In the genomic region with DNA sequence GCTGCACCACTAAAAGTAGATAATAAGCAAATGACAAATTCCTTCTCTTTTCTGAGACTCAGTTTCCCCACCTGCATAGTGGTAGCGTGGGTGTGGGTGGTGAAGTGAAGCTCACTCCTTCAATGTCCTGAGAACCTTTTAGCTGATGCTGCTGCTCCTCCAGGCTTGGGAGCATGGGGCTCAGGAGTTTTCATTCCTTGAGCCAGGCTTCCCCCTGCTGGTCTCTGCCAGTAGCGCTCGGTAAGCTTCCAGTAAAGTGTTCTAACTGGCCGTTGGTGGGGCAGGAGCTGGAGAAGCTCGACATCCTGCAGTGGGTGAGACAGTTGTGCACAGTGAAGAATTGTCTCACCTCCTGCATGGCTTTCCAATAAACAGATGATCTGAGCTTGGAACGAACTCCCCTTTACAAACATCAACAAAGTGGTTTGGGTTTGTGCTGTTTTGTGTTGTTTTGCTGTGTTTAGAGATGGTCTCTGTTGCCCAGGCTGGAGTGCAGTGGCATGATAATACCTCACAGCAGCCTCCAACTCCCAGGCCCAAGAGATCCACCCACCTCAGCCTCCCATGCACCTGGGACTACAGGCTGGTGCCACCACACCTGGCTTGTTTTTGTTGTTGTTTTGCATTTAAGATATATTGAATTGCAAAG, we compare ENCODE assay signal across 8 cellular contexts. TPM values are rescaled to one million over a fixed set of nuclear protein-coding genes. Genes with fewer than 3 reads are reported as not detected.
A peak's percentile ranks its signal among the peaks of the same experiment; 100 is the strongest.
DNase-seq lines count a peak whose midpoint lies in the region; ATAC-seq and TF ChIP-seq lines count a peak whose summit lies in the region.

No MANE protein-coding gene starts in this region.

- DNase-seq in BJ (ENCODE audit: low read depth) (no peak), NCI-H345 treated with DMSO at 0.1 percent for 48 hours (lab: John Stamatoyannopoulos, UW; ENCODE audit: unreplicated experiment) (peak; percentile 60), cerebellar cortex (ENCODE audit: low spot score) (peak; percentile 96), left lung (peak; percentile 76 to 79)
- peak; percentile 14 to 59 (median 40) for DNase-seq in stimulated activated CD4-positive, alpha-beta T cell treated with anti-CD3 and anti-CD28 coated beads, TNF-alpha, amount 100 ng/mL, for 1 hour (ENCODE audit: low read depth in 3 of 3, low spot score in 1 of 3)

- intact Hi-C loops in left lung (cut with DNase I), result loop anchor here in 1 of 2 donors (10.0 kb wide), 2 partner anchors 127 to 197 kb away; no protein-coding TSS in a partner anchor

- POLR2A ChIA-PET in BJ (lab: Charles Lee), result interaction anchor here (0.7 to 1.6 kb wide), 4 partner anchors 11 to 1008 kb away, joined by 3 to 4 read pairs (median 4); a partner anchor contains a TSS

- no peaks in the 10 kb centered on the region for H3K9me3 ChIP-seq in left lung

- ATAC-seq in GM19025 (IDR thresholded peaks at IDR 0.05; ENCODE audit: low read depth, unreplicated experiment) (peak; percentile 89), HG03139 (IDR thresholded peaks at IDR 0.05; ENCODE audit: unreplicated experiment) (peak; percentile 96), left lung (peak; percentile 97)
- ATAC-seq in activated CD4-positive, CD25-positive, alpha-beta regulatory T cell treated with anti-CD3 and anti-CD28 coated beads, Interleukin-2, amount 50 U/mL, for 24 hours, result peak; percentile 85 to 93

- H3K27me3 ChIP-seq in BJ (ENCODE audit: control insufficient read depth, insufficient read depth, low read length) (no peaks in the 10 kb centered on the region), left lung (no peaks in the 10 kb centered on the region)

- H3K4me3 ChIP-seq in BJ (ENCODE audit: low read depth, low read length) (no peak overlapping the region), left lung (no peak overlapping the region)

- peaks cover 0 to 3% of the 10 kb centered on the region in 2 donors for H3K4me1 ChIP-seq in left lung

- H3K27ac ChIP-seq in left lung, result no peak overlapping the region

- H3K36me3 ChIP-seq in BJ (ENCODE audit: control insufficient read depth, insufficient read depth, low read length), result no peaks in the 10 kb centered on the region
- no peaks in the 10 kb centered on the region for H3K36me3 ChIP-seq in left lung

- TF ChIP-seq CTCF in BJ (IDR thresholded peaks at IDR 0.05; ENCODE audit: insufficient read depth, low read depth, low read length) (peak; percentile 96), left lung (IDR thresholded peaks at IDR 0.05) (peak; percentile 74 to 87)

- CTCF ChIA-PET in BJ (lab: Yijun Ruan, JAX), result interaction anchor here (0.6 to 5.4 kb wide), 55 partner anchors 9 to 395 kb away, joined by 3 to 60 read pairs (median 4); a partner anchor contains a TSS

RNA-seq across cellular contexts. Expression of a gene that starts 34.6 kb away (rescaled TPM):
- 14,419 and 17,277 TPM in 2 replicates for polyA plus RNA-seq in BJ (2011; rRNA removed)
- 5,297 and 8,034 TPM in 2 replicates for polyA minus RNA-seq in BJ (2011; rRNA and poly(A)+ RNA removed)
- total RNA-seq in left lung, result 1,000 to 10,000 TPM; 1,647 to 5,045 TPM
